ENCODE assay signal across 14 cellular contexts in the genomic region with DNA sequence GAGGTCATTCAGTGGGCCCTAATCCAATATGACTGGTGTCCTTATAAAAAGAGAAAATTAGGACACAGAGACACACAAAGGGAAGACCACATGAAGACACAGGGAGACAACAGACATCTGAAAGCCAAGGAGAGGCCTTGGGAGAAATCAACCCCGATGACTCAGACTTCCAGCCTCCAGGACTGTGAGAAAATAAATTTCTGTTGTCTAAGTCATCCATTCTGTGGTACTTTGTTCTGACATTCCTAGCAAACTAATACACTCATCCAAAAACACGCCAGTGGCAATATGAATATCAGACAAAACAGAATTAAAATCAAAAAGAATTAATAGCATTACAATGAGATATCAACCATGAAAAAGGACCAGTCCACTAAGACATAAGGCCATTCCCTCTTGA.
DNase-seq lines count a peak whose midpoint lies in the region; ATAC-seq and TF ChIP-seq lines count a peak whose summit lies in the region.
"Had no signal": no experiment of that assay in that cellular context is flagged by ENCODE, and none has a peak within 500 bp of the region (broad histone marks: within the 10 kb centered on the region; RNA-seq: fewer than 3 reads in every experiment).

No MANE protein-coding gene starts in this region.

- intact Hi-C loops in adrenal gland (cut with DNase I) = no loop called here

- DNase-seq in HFF-Myc (ENCODE audit: extremely low read depth, low read depth) (peak; percentile 56), adrenal gland (peak; percentile 26 to 59 (median 51)), foreskin fibroblast (peak; percentile 72 to 88), smooth muscle cell of the brain vasculature (ENCODE audit: low read depth, low spot score) (peak; percentile 28), LoVo (ENCODE audit: low spot score) (no peak)
- DNase-seq: activated CD4-positive, alpha-beta T cell treated with anti-CD3 and anti-CD28 coated beads, Interleukin-2, amount 50 U/mL, for 1 hour; Caco-2; cerebellar nuclear complex; kidney; MM.1S; naive thymus-derived CD8-positive, alpha-beta T cell had no signal

- no peaks in the 10 kb centered on the region for H3K9me3 ChIP-seq in adrenal gland (replicated peaks in 1 of 3)
- H3K9me3 ChIP-seq: Caco-2 had no signal

- 40 to 47% (median 45%) methylated on average over 2 of the region's 2 CpGs for WGBS in adrenal gland, 4 donors

- no peak overlapping the region for H3K27ac ChIP-seq in adrenal gland

- no peak for TF ChIP-seq POLR2A in adrenal gland (IDR thresholded peaks at IDR 0.05)

- H3K36me3 ChIP-seq in adrenal gland (replicated peaks in 1 of 2) = no peaks in the 10 kb centered on the region

- TF ChIP-seq CTCF in HFF-Myc (IDR thresholded peaks at IDR 0.05; ENCODE audit: low read depth, low read length, missing control alignments) (no peak), adrenal gland (IDR thresholded peaks at IDR 0.05) (no peak), foreskin fibroblast (IDR thresholded peaks at IDR 0.05; ENCODE audit: low read depth, low read length) (no peak)

- H3K27me3 ChIP-seq in adrenal gland = no peaks in the 10 kb centered on the region

- ATAC-seq in HG02885 (IDR thresholded peaks at IDR 0.05; ENCODE audit: poor library complexity, unreplicated experiment) (no peak), GM18517 (IDR thresholded peaks at IDR 0.05; ENCODE audit: unreplicated experiment) (no peak)
- ATAC-seq: naive thymus-derived CD8-positive, alpha-beta T cell; sciatic nerve had no signal

- H3K4me1 ChIP-seq in adrenal gland (replicated peaks in 1 of 2) = no peaks in the 10 kb centered on the region
- H3K4me1 ChIP-seq: Caco-2 had no signal

- H3K4me3 ChIP-seq in HFF-Myc (replicated peaks; ENCODE audit: low read depth, low read length) (no peak overlapping the region), adrenal gland (no peak overlapping the region), foreskin fibroblast (ENCODE audit: low read depth in 1 of 2, low read length in 2 of 2) (no peak overlapping the region)
